Comparison of ENCODE assay signal across 33 cellular contexts in genomic region chrX:31318866-31319265, GRCh38.
"Had no signal": no experiment of that assay in that cellular context is flagged by ENCODE, and none has a peak within 500 bp of the region (broad histone marks: within the 10 kb centered on the region; RNA-seq: fewer than 3 reads in every experiment).

No MANE protein-coding gene starts in this region.

- ATAC-seq: activated naive CD4-positive, alpha-beta T cell treated with anti-CD3 and anti-CD28 coated beads, Interleukin-2, amount 50 U/mL, for 72 hours; activated naive CD8-positive, alpha-beta T cell treated with anti-CD3 and anti-CD28 coated beads, Interleukin-2, amount 50 U/mL, for 24 hours; activated T-cell treated with anti-CD3 and anti-CD28 coated beads, Interleukin-2, amount 50 U/mL, for 4 hours; T-cell had no signal

- H3K36me3 ChIP-seq: ascending aorta, cardiac muscle cell, MG63 had no signal

- H3K4me3 ChIP-seq: ascending aorta, cardiac muscle cell, MG63, SK-N-MC had no signal

- H3K4me1 ChIP-seq: ascending aorta had no signal

- H3K27me3 Mint-ChIP-seq: activated CD4-positive, alpha-beta memory T cell treated with anti-CD3 and anti-CD28 coated beads for 36 hours; activated CD4-positive, alpha-beta T cell treated with anti-CD3 and anti-CD28 coated beads, Interleukin-2, amount 10 ng/mL, durations not matched to agents 7 days and 5 days; activated naive CD8-positive, alpha-beta T cell treated with anti-CD3 and anti-CD28 coated beads, Interleukin-2, amount 50 U/mL, for 24 hours; brain had no signal

- FAIRE-seq: RCC 7860, TTC549 had no signal

- H3K4me3 Mint-ChIP-seq: activated CD4-positive, alpha-beta memory T cell treated with anti-CD3 and anti-CD28 coated beads for 36 hours; activated CD4-positive, alpha-beta T cell treated with anti-CD3 and anti-CD28 coated beads, Interleukin-2, amount 10 ng/mL, durations not matched to agents 7 days and 5 days; activated naive CD8-positive, alpha-beta T cell treated with anti-CD3 and anti-CD28 coated beads, Interleukin-2, amount 50 U/mL, for 24 hours; activated T-cell treated with anti-CD3 and anti-CD28 coated beads, Interleukin-2, amount 50 U/mL, for 4 hours; brain; T-cell had no signal

- H3K27ac Mint-ChIP-seq: activated CD4-positive, alpha-beta memory T cell treated with anti-CD3 and anti-CD28 coated beads for 36 hours; activated CD4-positive, alpha-beta T cell treated with anti-CD3 and anti-CD28 coated beads, Interleukin-2, amount 10 ng/mL, durations not matched to agents 7 days and 5 days; activated naive CD4-positive, alpha-beta T cell treated with anti-CD3 and anti-CD28 coated beads, Interleukin-2, amount 50 U/mL, for 72 hours; activated naive CD8-positive, alpha-beta T cell treated with anti-CD3 and anti-CD28 coated beads, Interleukin-2, amount 50 U/mL, for 24 hours; T-cell had no signal

- H3K9me3 ChIP-seq: ascending aorta, MG63 had no signal

- H3K27ac ChIP-seq: ascending aorta, cardiac muscle cell, SK-N-MC, VCaP had no signal

- H3K9me3 Mint-ChIP-seq: activated CD4-positive, alpha-beta memory T cell treated with anti-CD3 and anti-CD28 coated beads for 36 hours; activated CD4-positive, alpha-beta T cell treated with anti-CD3 and anti-CD28 coated beads, Interleukin-2, amount 10 ng/mL, durations not matched to agents 7 days and 5 days; activated naive CD8-positive, alpha-beta T cell treated with anti-CD3 and anti-CD28 coated beads, Interleukin-2, amount 50 U/mL, for 24 hours; activated T-cell treated with anti-CD3 and anti-CD28 coated beads, Interleukin-2, amount 50 U/mL, for 4 hours; brain; T-cell had no signal

- H3K4me1 Mint-ChIP-seq: activated CD4-positive, alpha-beta T cell treated with anti-CD3 and anti-CD28 coated beads, Interleukin-2, amount 10 ng/mL, durations not matched to agents 7 days and 5 days; activated naive CD8-positive, alpha-beta T cell treated with anti-CD3 and anti-CD28 coated beads, Interleukin-2, amount 50 U/mL, for 24 hours; T-cell had no signal

- H3K27me3 ChIP-seq: ascending aorta, cardiac muscle cell, MG63 had no signal

- H3K36me3 Mint-ChIP-seq: activated CD4-positive, alpha-beta memory T cell treated with anti-CD3 and anti-CD28 coated beads for 36 hours; activated naive CD4-positive, alpha-beta T cell treated with anti-CD3 and anti-CD28 coated beads, Interleukin-2, amount 50 U/mL, for 72 hours; brain; T-cell had no signal

- DNase-seq: activated CD4-positive, alpha-beta memory T cell treated with anti-CD3 and anti-CD28 coated beads for 36 hours; activated CD4-positive, alpha-beta T cell treated with anti-CD3 and anti-CD28 coated beads, Interleukin-2, amount 10 ng/mL, durations not matched to agents 7 days and 5 days; activated CD4-positive, CD25-positive, alpha-beta regulatory T cell; activated CD8-positive, alpha-beta memory T cell treated with anti-CD3 and anti-CD28 coated beads for 24 hours; activated effector memory CD4-positive, alpha-beta T cell treated with anti-CD3 and anti-CD28 coated beads, Interleukin-2, amount 50 U/mL, for 16 hours; activated naive CD4-positive, alpha-beta T cell treated with Interleukin-2 at 50 U/mL for 16 hours; activated naive CD8-positive, alpha-beta T cell treated with anti-CD3 and anti-CD28 coated beads, Interleukin-2, amount 50 U/mL, for 24 hours; activated T-cell treated with anti-CD3 and anti-CD28 coated beads, Interleukin-2, amount 50 U/mL, for 4 hours; amniotic stem cell; MG63; MV-4-11; NCI-H1105 treated with DMSO at 0.1 percent for 48 hours; NCI-H1436 treated with DMSO at 0.1 percent for 48 hours; NCI-H187 treated with DMSO at 0.1 percent for 48 hours; NCI-H2081 treated with DMSO at 0.1 percent for 48 hours; NCI-H2171; NCI-H2227 treated with DMSO at 0.1 percent for 48 hours; NCI-H446 treated with DMSO at 0.1 percent for 48 hours; NCI-H524 treated with DMSO at 0.1 percent for 48 hours; NCI-H774; NK-92 treated with Interleukin-12 subunit alpha and Interleukin-12 subunit beta, amount 100 ng/mL, for 24 hours; SIG-M5; T-cell; T-helper 2 cell; T1000 had no signal
